In genomic region chr15:39350785-39351184, GRCh38 we compare ENCODE assay signal across 18 cellular contexts.
"Had no signal": no experiment of that assay in that cellular context is flagged by ENCODE, and none has a peak within 500 bp of the region (broad histone marks: within the 10 kb centered on the region; RNA-seq: fewer than 3 reads in every experiment).

No MANE protein-coding gene starts in this region.

- H3K36me3 ChIP-seq: ovary, tibial nerve, upper lobe of right lung, vagina had no signal

- FAIRE-seq: kidney had no signal

- H3K79me2 ChIP-seq: hepatocyte had no signal

- DNase-seq: effector CD4-positive, alpha-beta T cell; endodermal cell; foreskin melanocyte; head of caudate nucleus; kidney; left cardiac atrium; naive thymus-derived CD4-positive, alpha-beta T cell; nephron progenitor cell; ovary; right cardiac atrium; stimulated activated CD4-positive, alpha-beta T cell treated with anti-CD3 and anti-CD28 coated beads, Interleukin-4, amount 100 ng/mL, for 24 hours; testis; upper lobe of right lung had no signal

- H3K4me3 ChIP-seq: coronary artery, hepatocyte, ovary, testis, tibial nerve, upper lobe of right lung, vagina had no signal

- H3K4me2 ChIP-seq: hepatocyte had no signal

- H3K9me3 ChIP-seq: ovary, testis, tibial nerve, upper lobe of right lung, vagina had no signal

- H3K27ac ChIP-seq: coronary artery, hepatocyte, ovary, testis, tibial nerve, upper lobe of right lung, vagina had no signal

- H3K27me3 ChIP-seq: hepatocyte, ovary, testis, tibial nerve, upper lobe of right lung, vagina had no signal

- H3K4me1 ChIP-seq: testis, tibial nerve, upper lobe of right lung, vagina had no signal

- ATAC-seq: left cardiac atrium; naive thymus-derived CD4-positive, alpha-beta T cell; stimulated activated memory B cell treated with anti-CD40 and anti-IgM and Interleukin-4, amounts not matched to agents 10 μg/mL and 1 μg/mL and 100 μg/mL, for 72 hours; upper lobe of right lung had no signal

- H2AFZ ChIP-seq: hepatocyte had no signal
